Comparison of ENCODE assay signal across 13 cellular contexts in the genomic region with DNA sequence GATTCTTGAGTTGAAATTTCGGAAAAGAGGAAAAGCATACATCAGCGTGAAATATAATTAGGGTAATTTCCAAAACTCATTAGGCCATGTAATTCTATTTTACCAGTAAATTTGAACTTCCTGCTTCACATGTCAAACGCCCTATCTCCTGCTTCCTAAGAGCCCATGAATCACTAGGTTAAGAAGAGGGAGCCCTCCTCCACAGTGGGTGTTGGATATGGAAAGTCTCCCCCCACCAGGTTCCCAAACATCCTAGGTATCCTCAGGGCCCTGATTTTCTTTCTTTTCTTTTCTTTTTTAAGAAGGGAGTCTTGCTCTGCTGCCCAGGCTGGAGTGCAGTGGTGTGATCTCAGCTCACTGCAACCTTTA.
DNase-seq lines count a peak whose midpoint lies in the region; ATAC-seq and TF ChIP-seq lines count a peak whose summit lies in the region.
"Had no signal": no experiment of that assay in that cellular context is flagged by ENCODE, and none has a peak within 500 bp of the region (broad histone marks: within the 10 kb centered on the region; RNA-seq: fewer than 3 reads in every experiment).

No MANE protein-coding gene starts in this region.

- TF ChIP-seq POLR2A in suprapubic skin (IDR thresholded peaks at IDR 0.05), result no peak

- H3K9me3 ChIP-seq in SK-N-SH (no peaks in the 10 kb centered on the region), mesenchymal stem cell (ENCODE audit: control insufficient read depth, low read length) (no peaks in the 10 kb centered on the region), suprapubic skin (no peaks in the 10 kb centered on the region)

- H3K79me2 ChIP-seq in SK-N-SH (ENCODE audit: insufficient read depth), result no peaks in the 10 kb centered on the region
- H3K79me2 ChIP-seq: parathyroid adenoma had no signal

- peak overlapping the region; percentile 72 for H4K8ac ChIP-seq in mesenchymal stem cell (ENCODE audit: low read length)

- H3K9me2 ChIP-seq in SK-N-SH, result no peaks in the 10 kb centered on the region

- H3K14ac ChIP-seq in mesenchymal stem cell (ENCODE audit: low read length in 2 of 2), result no peak overlapping the region

- H3K4me3 ChIP-seq in SK-N-SH (ENCODE audit: low read depth in 2 of 2, low read length in 1 of 2) (no peak overlapping the region), mesenchymal stem cell (ENCODE audit: insufficient read depth in 1 of 2, low read depth in 1 of 2, low read length in 2 of 2) (no peak overlapping the region), suprapubic skin (no peak overlapping the region)

- H3K27ac Mint-ChIP-seq in dendritic cell treated with granulocyte-macrophage colony-stimulating factor and Interleukin-4, amounts not matched to agents 40 ng/mL and 50 ng/mL, for 4 days, result peak overlapping the region; percentile 82

- no peaks in the 10 kb centered on the region for H4K20me1 ChIP-seq in SK-N-SH (ENCODE audit: insufficient read depth)

- TF ChIP-seq CTCF in SK-N-SH (IDR thresholded peaks at IDR 0.05) (no peak), suprapubic skin (IDR thresholded peaks at IDR 0.05) (no peak), GM20000 (IDR thresholded peaks at IDR 0.05; ENCODE audit: extremely low read depth, missing control alignments) (no peak)

- peak overlapping the region; percentile 94 to 98 for H2BK12ac ChIP-seq in mesenchymal stem cell (ENCODE audit: low read length in 2 of 2)

- H2BK15ac ChIP-seq in mesenchymal stem cell (ENCODE audit: low read depth, poor library complexity, severe bottlenecking), result peak overlapping the region; percentile 36

- intact Hi-C loops in dendritic cell treated with granulocyte-macrophage colony-stimulating factor and Interleukin-4, amounts not matched to agents 40 ng/mL and 50 ng/mL, for 4 days (cut with micrococcal nuclease), result no loop called here

- peaks cover 31% of the 10 kb centered on the region for H3F3A ChIP-seq in SK-N-SH (replicated peaks; ENCODE audit: insufficient read depth)

- no peaks in the 10 kb centered on the region for H3K9me3 Mint-ChIP-seq in dendritic cell treated with granulocyte-macrophage colony-stimulating factor and Interleukin-4, amounts not matched to agents 40 ng/mL and 50 ng/mL, for 4 days

- peak overlapping the region; percentile 39 for H2BK5ac ChIP-seq in mesenchymal stem cell (ENCODE audit: low read depth, low read length, poor library complexity, severe bottlenecking)

- WGBS in SK-N-SH (ENCODE audit: low lambda C conversion rate), result 76% methylated on average over 3 of the region's 3 CpGs
- WGBS in mesenchymal stem cell, result 0% methylated on average over 1 of the region's 3 CpGs
- WGBS in suprapubic skin, result 77% methylated on average over 3 of the region's 3 CpGs

- TF ChIP-seq RAD21 in SK-N-SH (IDR thresholded peaks at IDR 0.05; ENCODE audit: low read length), result no peak

- H4K91ac ChIP-seq in mesenchymal stem cell (ENCODE audit: low read length), result no peak overlapping the region

- H3K4me1 Mint-ChIP-seq in dendritic cell treated with granulocyte-macrophage colony-stimulating factor and Interleukin-4, amounts not matched to agents 40 ng/mL and 50 ng/mL, for 4 days (ENCODE audit: low read depth), result peaks cover 73% of the 10 kb centered on the region

- H3K18ac ChIP-seq in mesenchymal stem cell (ENCODE audit: low read depth in 1 of 2, low read length in 2 of 2), result peak overlapping the region in 1 of 2 experiments; percentile 87

- peak overlapping the region; percentile 89 for H2BK120ac ChIP-seq in mesenchymal stem cell (ENCODE audit: low read depth, low read length)

- peaks cover 12 to 27% of the 10 kb centered on the region in 2 experiments for H3K4me1 ChIP-seq in SK-N-SH (ENCODE audit: control insufficient read depth in 1 of 2, insufficient read depth in 2 of 2, low read depth in 1 of 2, low read length in 1 of 2)
- H3K4me1 ChIP-seq in mesenchymal stem cell (ENCODE audit: control insufficient read depth, insufficient read depth, low read depth, low read length), result peaks cover 9% of the 10 kb centered on the region
- H3K4me1 ChIP-seq in suprapubic skin, result peaks cover 45% of the 10 kb centered on the region
- H3K4me1 ChIP-seq: parathyroid adenoma had no signal

- peak overlapping the region in 1 of 2 experiments; percentile 62 for H3K4ac ChIP-seq in mesenchymal stem cell (ENCODE audit: low read depth in 1 of 2, low read length in 2 of 2)

- TF ChIP-seq EP300 in SK-N-SH (IDR thresholded peaks at IDR 0.05; ENCODE audit: borderline replicate concordance in 1 of 2, low read depth in 1 of 2, low read length in 1 of 2), result no peak
- TF ChIP-seq EP300 in suprapubic skin (IDR thresholded peaks at IDR 0.05), result no peak

- H2AK5ac ChIP-seq in mesenchymal stem cell (ENCODE audit: low read length, severe bottlenecking), result peak overlapping the region; percentile 88

- H3K27ac ChIP-seq in SK-N-SH (ENCODE audit: low read depth in 2 of 2, low read length in 1 of 2) (peak overlapping the region; percentile 77 to 93; a peak in 3 of 4 replicates), mesenchymal stem cell (ENCODE audit: low read length, poor library complexity, severe bottlenecking) (peak overlapping the region; percentile 98), suprapubic skin (peak overlapping the region; percentile 49)
- H3K27ac ChIP-seq: 22Rv1 had no signal

- no peak overlapping the region for H3K9ac ChIP-seq in SK-N-SH
- H3K9ac ChIP-seq in mesenchymal stem cell (ENCODE audit: low read length), result peak overlapping the region; percentile 30
- H3K9ac ChIP-seq: parathyroid adenoma had no signal

- H3K79me1 ChIP-seq in mesenchymal stem cell (replicated peaks; ENCODE audit: low read length, poor library complexity, severe bottlenecking), result peaks cover 8% of the 10 kb centered on the region

- H3K4me2 ChIP-seq in SK-N-SH (no peak overlapping the region), mesenchymal stem cell (ENCODE audit: low read length, poor library complexity, severe bottlenecking) (no peak overlapping the region)

- POLR2A ChIA-PET in SK-N-SH (lab: Yijun Ruan, JAX), result no interaction called here

- no peaks in the 10 kb centered on the region for H3K27me3 Mint-ChIP-seq in dendritic cell treated with granulocyte-macrophage colony-stimulating factor and Interleukin-4, amounts not matched to agents 40 ng/mL and 50 ng/mL, for 4 days

- ATAC-seq in SK-N-SH treated with all-trans-retinoic acid at 6 μM for 48 hours, result no peak

- H2AFZ ChIP-seq in SK-N-SH (ENCODE audit: low read depth), result no peak overlapping the region
- no peak overlapping the region for H2AFZ ChIP-seq in mesenchymal stem cell (ENCODE audit: low read depth, low read length)
- H2AFZ ChIP-seq: parathyroid adenoma had no signal

- CTCF ChIA-PET in SK-N-SH (lab: Yijun Ruan, JAX), result no interaction called here

- no peaks in the 10 kb centered on the region for H3K36me3 ChIP-seq in SK-N-SH (replicated peaks in 1 of 2; ENCODE audit: control insufficient read depth in 1 of 2, insufficient read depth in 2 of 2, low read length in 1 of 2)
- H3K36me3 ChIP-seq in mesenchymal stem cell (ENCODE audit: control insufficient read depth in 1 of 2, insufficient read depth in 2 of 2, low read depth in 1 of 2, low read length in 2 of 2), result peaks cover 0 to 8% of the 10 kb centered on the region in 2 experiments
- H3K36me3 ChIP-seq in suprapubic skin, result no peaks in the 10 kb centered on the region

- no peak overlapping the region for H3K4me3 Mint-ChIP-seq in dendritic cell treated with granulocyte-macrophage colony-stimulating factor and Interleukin-4, amounts not matched to agents 40 ng/mL and 50 ng/mL, for 4 days

- no peak overlapping the region for H3K23ac ChIP-seq in mesenchymal stem cell (ENCODE audit: low read length in 2 of 2)

- H3K36me3 Mint-ChIP-seq in dendritic cell treated with granulocyte-macrophage colony-stimulating factor and Interleukin-4, amounts not matched to agents 40 ng/mL and 50 ng/mL, for 4 days (ENCODE audit: low read depth), result peaks cover 56% of the 10 kb centered on the region

- no peaks in the 10 kb centered on the region for H3K27me3 ChIP-seq in SK-N-SH (ENCODE audit: insufficient read depth)
- H3K27me3 ChIP-seq in mesenchymal stem cell (ENCODE audit: control insufficient read depth in 1 of 2, insufficient read depth in 1 of 2, low read length in 2 of 2), result no peaks in the 10 kb centered on the region
- no peaks in the 10 kb centered on the region for H3K27me3 ChIP-seq in suprapubic skin

- DNase-seq in SK-N-SH, result no peak
- no peak for DNase-seq in mesenchymal stem cell
- DNase-seq in suprapubic skin (ENCODE audit: low spot score in 2 of 2), result no peak
- no peak for DNase-seq in GM20000 (ENCODE audit: low spot score)
- no peak for DNase-seq in NCI-H2029 (lab: John Stamatoyannopoulos, UW)
- DNase-seq in COR-L47 (lab: John Stamatoyannopoulos, UW), result no peak
- DNase-seq: activated CD4-positive, alpha-beta T cell treated with anti-CD3 and anti-CD28 coated beads for 4 hours; islet precursor cell; NCI-H2081 treated with DMSO at 0.1 percent for 48 hours had no signal

TF ChIP-seq in SK-N-SH treated with all-trans-retinoic acid at 6 μM for 48 hours, 23 proteins besides CTCF, POLR2A, EP300 and RAD21:
- TF ChIP-seq ZNF70 (CRISPR knock-in tag; IDR thresholded peaks at IDR 0.05) (no peak), GLIS3 (CRISPR knock-in tag; IDR thresholded peaks at IDR 0.05) (no peak), ZFP3 (CRISPR knock-in tag; IDR thresholded peaks at IDR 0.05) (no peak), CSDC2 (CRISPR knock-in tag; IDR thresholded peaks at IDR 0.05) (no peak), ZC3H10 (CRISPR knock-in tag; IDR thresholded peaks at IDR 0.05) (no peak), ISL1 (CRISPR knock-in tag; IDR thresholded peaks at IDR 0.05) (no peak)
- TF ChIP-seq, protein P1, sequence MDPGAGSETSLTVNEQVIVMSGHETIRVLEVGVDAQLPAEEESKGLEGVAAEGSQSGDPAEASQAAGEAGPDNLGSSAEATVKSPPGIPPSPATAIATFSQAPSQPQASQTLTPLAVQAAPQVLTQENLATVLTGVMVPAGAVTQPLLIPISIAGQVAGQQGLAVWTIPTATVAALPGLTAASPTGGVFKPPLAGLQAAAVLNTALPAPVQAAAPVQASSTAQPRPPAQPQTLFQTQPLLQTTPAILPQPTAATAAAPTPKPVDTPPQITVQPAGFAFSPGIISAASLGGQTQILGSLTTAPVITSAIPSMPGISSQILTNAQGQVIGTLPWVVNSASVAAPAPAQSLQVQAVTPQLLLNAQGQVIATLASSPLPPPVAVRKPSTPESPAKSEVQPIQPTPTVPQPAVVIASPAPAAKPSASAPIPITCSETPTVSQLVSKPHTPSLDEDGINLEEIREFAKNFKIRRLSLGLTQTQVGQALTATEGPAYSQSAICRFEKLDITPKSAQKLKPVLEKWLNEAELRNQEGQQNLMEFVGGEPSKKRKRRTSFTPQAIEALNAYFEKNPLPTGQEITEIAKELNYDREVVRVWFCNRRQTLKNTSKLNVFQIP (CRISPR knock-in tag; IDR thresholded peaks at IDR 0.05; ENCODE audit: borderline replicate concordance, low read depth), result no peak
